In the genomic region with DNA sequence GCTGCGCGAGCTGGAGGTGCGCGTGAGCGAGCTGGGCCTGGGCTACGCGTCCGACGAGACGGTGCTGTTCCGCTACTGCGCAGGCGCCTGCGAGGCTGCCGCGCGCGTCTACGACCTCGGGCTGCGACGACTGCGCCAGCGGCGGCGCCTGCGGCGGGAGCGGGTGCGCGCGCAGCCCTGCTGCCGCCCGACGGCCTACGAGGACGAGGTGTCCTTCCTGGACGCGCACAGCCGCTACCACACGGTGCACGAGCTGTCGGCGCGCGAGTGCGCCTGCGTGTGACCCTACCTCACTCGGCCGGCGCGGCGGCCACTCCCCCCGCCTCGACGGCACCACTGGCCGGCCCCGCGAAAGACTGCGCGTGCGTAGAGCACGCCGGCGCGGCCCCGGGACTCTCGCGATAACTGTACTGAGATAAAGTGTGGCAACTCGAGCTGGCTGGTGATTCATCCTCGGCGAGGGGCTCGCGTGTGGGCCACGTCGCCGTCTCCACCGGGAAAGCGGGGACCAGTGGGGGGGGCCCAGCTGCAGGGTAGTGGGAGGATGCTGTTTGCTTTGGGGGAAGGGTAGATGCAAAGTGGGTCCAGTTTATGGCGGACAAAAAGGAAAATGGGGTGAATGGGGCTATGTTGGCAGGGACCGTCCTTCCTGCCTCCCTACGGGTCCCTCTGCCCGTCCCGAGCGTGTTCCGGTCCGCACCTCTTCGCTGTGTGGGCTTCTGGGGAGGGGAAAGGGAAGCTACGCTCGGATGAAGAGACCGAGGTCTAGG, we compare ENCODE assay signal across 1 cellular context.
TF ChIP-seq lines count a peak whose summit lies in the region.

No MANE protein-coding gene starts in this region.

TF ChIP-seq in HepG2, 621 proteins besides CTCF, POLR2A, EP300 and RAD21 (continued from another document and continues in another):
- TF ChIP-seq, protein P1, sequence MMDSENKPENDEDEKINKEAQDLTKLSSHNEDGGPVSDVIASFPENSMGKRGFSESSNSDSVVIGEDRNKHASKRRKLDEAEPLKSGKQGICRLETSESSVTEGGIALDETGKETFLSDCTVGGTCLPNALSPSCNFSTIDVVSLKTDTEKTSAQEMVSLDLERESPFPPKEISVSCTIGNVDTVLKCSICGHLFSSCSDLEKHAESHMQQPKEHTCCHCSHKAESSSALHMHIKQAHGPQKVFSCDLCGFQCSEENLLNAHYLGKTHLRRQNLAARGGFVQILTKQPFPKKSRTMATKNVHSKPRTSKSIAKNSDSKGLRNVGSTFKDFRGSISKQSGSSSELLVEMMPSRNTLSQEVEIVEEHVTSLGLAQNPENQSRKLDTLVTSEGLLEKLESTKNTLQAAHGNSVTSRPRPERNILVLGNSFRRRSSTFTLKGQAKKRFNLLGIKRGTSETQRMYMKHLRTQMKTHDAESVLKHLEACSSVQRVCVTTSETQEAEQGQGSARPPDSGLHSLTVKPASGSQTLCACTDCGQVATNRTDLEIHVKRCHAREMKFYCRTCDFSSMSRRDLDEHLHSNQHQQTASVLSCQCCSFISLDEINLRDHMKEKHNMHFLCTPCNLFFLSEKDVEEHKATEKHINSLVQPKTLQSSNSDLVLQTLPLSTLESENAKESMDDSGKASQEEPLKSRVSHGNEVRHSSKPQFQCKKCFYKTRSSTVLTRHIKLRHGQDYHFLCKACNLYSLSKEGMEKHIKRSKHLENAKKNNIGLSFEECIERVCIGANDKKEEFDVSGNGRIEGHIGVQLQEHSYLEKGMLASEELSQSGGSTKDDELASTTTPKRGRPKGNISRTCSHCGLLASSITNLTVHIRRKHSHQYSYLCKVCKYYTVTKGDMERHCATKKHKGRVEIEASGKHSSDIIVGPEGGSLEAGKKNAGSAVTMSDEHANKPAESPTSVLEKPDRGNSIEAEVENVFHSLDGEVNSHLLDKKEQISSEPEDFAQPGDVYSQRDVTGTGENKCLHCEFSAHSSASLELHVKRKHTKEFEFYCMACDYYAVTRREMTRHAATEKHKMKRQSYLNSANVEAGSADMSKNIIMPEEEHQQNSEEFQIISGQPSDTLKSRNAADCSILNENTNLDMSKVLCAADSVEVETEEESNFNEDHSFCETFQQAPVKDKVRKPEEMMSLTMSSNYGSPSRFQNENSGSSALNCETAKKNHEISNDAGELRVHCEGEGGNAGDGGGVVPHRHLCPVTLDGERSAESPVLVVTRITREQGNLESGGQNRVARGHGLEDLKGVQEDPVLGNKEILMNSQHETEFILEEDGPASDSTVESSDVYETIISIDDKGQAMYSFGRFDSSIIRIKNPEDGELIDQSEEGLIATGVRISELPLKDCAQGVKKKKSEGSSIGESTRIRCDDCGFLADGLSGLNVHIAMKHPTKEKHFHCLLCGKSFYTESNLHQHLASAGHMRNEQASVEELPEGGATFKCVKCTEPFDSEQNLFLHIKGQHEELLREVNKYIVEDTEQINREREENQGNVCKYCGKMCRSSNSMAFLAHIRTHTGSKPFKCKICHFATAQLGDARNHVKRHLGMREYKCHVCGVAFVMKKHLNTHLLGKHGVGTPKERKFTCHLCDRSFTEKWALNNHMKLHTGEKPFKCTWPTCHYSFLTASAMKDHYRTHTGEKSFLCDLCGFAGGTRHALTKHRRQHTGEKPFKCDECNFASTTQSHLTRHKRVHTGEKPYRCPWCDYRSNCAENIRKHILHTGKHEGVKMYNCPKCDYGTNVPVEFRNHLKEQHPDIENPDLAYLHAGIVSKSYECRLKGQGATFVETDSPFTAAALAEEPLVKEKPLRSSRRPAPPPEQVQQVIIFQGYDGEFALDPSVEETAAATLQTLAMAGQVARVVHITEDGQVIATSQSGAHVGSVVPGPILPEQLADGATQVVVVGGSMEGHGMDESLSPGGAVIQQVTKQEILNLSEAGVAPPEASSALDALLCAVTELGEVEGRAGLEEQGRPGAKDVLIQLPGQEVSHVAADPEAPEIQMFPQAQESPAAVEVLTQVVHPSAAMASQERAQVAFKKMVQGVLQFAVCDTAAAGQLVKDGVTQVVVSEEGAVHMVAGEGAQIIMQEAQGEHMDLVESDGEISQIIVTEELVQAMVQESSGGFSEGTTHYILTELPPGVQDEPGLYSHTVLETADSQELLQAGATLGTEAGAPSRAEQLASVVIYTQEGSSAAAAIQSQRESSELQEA (CRISPR knock-in tag; IDR thresholded peaks at IDR 0.05; ENCODE audit: not compliant biosample characterization), result no peak
- TF ChIP-seq ZNF720 (CRISPR knock-in tag; IDR thresholded peaks at IDR 0.05), result no peak
- TF ChIP-seq ZMYM2 (CRISPR knock-in tag; IDR thresholded peaks at IDR 0.05), result peak; percentile 95
- TF ChIP-seq, protein P2, sequence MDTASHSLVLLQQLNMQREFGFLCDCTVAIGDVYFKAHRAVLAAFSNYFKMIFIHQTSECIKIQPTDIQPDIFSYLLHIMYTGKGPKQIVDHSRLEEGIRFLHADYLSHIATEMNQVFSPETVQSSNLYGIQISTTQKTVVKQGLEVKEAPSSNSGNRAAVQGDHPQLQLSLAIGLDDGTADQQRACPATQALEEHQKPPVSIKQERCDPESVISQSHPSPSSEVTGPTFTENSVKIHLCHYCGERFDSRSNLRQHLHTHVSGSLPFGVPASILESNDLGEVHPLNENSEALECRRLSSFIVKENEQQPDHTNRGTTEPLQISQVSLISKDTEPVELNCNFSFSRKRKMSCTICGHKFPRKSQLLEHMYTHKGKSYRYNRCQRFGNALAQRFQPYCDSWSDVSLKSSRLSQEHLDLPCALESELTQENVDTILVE (CRISPR knock-in tag; IDR thresholded peaks at IDR 0.05), result peak; percentile 92
- TF ChIP-seq, protein P3, sequence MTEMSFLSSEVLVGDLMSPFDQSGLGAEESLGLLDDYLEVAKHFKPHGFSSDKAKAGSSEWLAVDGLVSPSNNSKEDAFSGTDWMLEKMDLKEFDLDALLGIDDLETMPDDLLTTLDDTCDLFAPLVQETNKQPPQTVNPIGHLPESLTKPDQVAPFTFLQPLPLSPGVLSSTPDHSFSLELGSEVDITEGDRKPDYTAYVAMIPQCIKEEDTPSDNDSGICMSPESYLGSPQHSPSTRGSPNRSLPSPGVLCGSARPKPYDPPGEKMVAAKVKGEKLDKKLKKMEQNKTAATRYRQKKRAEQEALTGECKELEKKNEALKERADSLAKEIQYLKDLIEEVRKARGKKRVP (CRISPR knock-in tag; IDR thresholded peaks at IDR 0.05), result peak in 1 of 2 experiments; percentile 75; a peak in 2 of 4 replicates
- no peak for TF ChIP-seq ZNF672 (CRISPR knock-in tag; IDR thresholded peaks at IDR 0.05)
- TF ChIP-seq FOXM1 (CRISPR knock-in tag; IDR thresholded peaks at IDR 0.05), result no peak
- TF ChIP-seq, protein P4, sequence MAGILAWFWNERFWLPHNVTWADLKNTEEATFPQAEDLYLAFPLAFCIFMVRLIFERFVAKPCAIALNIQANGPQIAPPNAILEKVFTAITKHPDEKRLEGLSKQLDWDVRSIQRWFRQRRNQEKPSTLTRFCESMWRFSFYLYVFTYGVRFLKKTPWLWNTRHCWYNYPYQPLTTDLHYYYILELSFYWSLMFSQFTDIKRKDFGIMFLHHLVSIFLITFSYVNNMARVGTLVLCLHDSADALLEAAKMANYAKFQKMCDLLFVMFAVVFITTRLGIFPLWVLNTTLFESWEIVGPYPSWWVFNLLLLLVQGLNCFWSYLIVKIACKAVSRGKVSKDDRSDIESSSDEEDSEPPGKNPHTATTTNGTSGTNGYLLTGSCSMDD (CRISPR knock-in tag; IDR thresholded peaks at IDR 0.05), result no peak
- TF ChIP-seq, protein P5, sequence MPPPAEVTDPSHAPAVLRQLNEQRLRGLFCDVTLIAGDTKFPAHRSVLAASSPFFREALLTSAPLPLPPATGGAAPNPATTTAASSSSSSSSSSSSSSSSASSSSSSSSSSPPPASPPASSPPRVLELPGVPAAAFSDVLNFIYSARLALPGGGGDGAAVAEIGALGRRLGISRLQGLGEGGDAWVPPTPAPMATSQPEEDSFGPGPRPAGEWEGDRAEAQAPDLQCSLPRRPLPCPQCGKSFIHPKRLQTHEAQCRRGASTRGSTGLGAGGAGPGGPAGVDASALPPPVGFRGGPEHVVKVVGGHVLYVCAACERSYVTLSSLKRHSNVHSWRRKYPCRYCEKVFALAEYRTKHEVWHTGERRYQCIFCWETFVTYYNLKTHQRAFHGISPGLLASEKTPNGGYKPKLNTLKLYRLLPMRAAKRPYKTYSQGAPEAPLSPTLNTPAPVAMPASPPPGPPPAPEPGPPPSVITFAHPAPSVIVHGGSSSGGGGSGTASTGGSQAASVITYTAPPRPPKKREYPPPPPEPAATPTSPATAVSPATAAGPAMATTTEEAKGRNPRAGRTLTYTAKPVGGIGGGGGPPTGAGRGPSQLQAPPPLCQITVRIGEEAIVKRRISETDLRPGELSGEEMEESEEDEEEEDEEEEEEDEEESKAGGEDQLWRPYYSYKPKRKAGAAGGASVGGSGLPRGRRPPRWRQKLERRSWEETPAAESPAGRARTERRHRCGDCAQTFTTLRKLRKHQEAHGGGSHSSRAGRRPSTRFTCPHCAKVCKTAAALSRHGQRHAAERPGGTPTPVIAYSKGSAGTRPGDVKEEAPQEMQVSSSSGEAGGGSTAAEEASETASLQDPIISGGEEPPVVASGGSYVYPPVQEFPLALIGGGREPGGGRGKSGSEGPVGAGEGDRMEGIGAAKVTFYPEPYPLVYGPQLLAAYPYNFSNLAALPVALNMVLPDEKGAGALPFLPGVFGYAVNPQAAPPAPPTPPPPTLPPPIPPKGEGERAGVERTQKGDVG (CRISPR knock-in tag; IDR thresholded peaks at IDR 0.05; ENCODE audit: borderline replicate concordance), result peak; percentile 88; the same call in 1 of the 2 replicates
- peak; percentile 81 for TF ChIP-seq KAT8 (CRISPR knock-in tag; IDR thresholded peaks at IDR 0.05)
- TF ChIP-seq, protein P6, sequence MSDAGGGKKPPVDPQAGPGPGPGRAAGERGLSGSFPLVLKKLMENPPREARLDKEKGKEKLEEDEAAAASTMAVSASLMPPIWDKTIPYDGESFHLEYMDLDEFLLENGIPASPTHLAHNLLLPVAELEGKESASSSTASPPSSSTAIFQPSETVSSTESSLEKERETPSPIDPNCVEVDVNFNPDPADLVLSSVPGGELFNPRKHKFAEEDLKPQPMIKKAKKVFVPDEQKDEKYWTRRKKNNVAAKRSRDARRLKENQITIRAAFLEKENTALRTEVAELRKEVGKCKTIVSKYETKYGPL (CRISPR knock-in tag; IDR thresholded peaks at IDR 0.05), result 0 out of 2 replicates have a peak, but pooled peaks have one; percentile 36
- TF ChIP-seq PAWR (CRISPR knock-in tag; IDR thresholded peaks at IDR 0.05; ENCODE audit: borderline replicate concordance), result 0 out of 2 replicates have a peak, but pooled peaks have one; percentile 48
- TF ChIP-seq, protein P7, sequence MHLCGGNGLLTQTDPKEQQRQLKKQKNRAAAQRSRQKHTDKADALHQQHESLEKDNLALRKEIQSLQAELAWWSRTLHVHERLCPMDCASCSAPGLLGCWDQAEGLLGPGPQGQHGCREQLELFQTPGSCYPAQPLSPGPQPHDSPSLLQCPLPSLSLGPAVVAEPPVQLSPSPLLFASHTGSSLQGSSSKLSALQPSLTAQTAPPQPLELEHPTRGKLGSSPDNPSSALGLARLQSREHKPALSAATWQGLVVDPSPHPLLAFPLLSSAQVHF (CRISPR knock-in tag; IDR thresholded peaks at IDR 0.05), result peak; percentile 68; the same call in 1 of the 2 replicates
- TF ChIP-seq REL (CRISPR knock-in tag; conservative IDR thresholded peaks at IDR 0.05), result peak; percentile 83; the same call in 1 of the 2 replicates
- TF ChIP-seq, protein P8, sequence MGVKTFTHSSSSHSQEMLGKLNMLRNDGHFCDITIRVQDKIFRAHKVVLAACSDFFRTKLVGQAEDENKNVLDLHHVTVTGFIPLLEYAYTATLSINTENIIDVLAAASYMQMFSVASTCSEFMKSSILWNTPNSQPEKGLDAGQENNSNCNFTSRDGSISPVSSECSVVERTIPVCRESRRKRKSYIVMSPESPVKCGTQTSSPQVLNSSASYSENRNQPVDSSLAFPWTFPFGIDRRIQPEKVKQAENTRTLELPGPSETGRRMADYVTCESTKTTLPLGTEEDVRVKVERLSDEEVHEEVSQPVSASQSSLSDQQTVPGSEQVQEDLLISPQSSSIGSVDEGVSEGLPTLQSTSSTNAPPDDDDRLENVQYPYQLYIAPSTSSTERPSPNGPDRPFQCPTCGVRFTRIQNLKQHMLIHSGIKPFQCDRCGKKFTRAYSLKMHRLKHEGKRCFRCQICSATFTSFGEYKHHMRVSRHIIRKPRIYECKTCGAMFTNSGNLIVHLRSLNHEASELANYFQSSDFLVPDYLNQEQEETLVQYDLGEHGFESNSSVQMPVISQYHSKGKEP (CRISPR knock-in tag; IDR thresholded peaks at IDR 0.05), result peak; percentile 73; the same call in 1 of the 2 replicates
- no peak for TF ChIP-seq ZNF446 (CRISPR knock-in tag; IDR thresholded peaks at IDR 0.05)
- TF ChIP-seq NR2C2 (CRISPR knock-in tag; IDR thresholded peaks at IDR 0.05; ENCODE audit: borderline replicate concordance), result peak; percentile 83
- no peak for TF ChIP-seq ZSCAN30 (CRISPR knock-in tag; IDR thresholded peaks at IDR 0.05)
- TF ChIP-seq, protein P9, sequence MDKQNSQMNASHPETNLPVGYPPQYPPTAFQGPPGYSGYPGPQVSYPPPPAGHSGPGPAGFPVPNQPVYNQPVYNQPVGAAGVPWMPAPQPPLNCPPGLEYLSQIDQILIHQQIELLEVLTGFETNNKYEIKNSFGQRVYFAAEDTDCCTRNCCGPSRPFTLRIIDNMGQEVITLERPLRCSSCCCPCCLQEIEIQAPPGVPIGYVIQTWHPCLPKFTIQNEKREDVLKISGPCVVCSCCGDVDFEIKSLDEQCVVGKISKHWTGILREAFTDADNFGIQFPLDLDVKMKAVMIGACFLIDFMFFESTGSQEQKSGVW (CRISPR knock-in tag; IDR thresholded peaks at IDR 0.05; ENCODE audit: borderline replicate concordance), result no peak
- TF ChIP-seq GTF3A (CRISPR knock-in tag; conservative IDR thresholded peaks at IDR 0.05), result no peak
- no peak for TF ChIP-seq ZNF256 (CRISPR knock-in tag; conservative IDR thresholded peaks at IDR 0.05)
- TF ChIP-seq ELF4 (CRISPR knock-in tag; IDR thresholded peaks at IDR 0.05; ENCODE audit: borderline replicate concordance), result no peak
- peak; percentile 100 for TF ChIP-seq KDM2A (CRISPR knock-in tag; IDR thresholded peaks at IDR 0.05; ENCODE audit: borderline replicate concordance, low read depth)
- peak; percentile 58; the same call in 1 of the 2 replicates for TF ChIP-seq EEA1 (CRISPR knock-in tag; IDR thresholded peaks at IDR 0.05; ENCODE audit: borderline replicate concordance)
- TF ChIP-seq HHEX (CRISPR knock-in tag; IDR thresholded peaks at IDR 0.05), result no peak
- TF ChIP-seq RARG (CRISPR knock-in tag; IDR thresholded peaks at IDR 0.05; ENCODE audit: low read depth), result no peak
- peak; percentile 88 for TF ChIP-seq GATA4 (IDR thresholded peaks at IDR 0.05; ENCODE audit: borderline replicate concordance, low read depth)
- TF ChIP-seq MEIS2 (CRISPR knock-in tag; IDR thresholded peaks at IDR 0.05), result no peak; the same call in 1 of the 2 replicates
- no peak for TF ChIP-seq KDM1A (CRISPR knock-in tag; IDR thresholded peaks at IDR 0.05)
- no peak for TF ChIP-seq ZNF10 (CRISPR knock-in tag; IDR thresholded peaks at IDR 0.05; ENCODE audit: borderline replicate concordance, low read depth)
